8 cellular contexts compared by ENCODE assay signal in the genomic region with DNA sequence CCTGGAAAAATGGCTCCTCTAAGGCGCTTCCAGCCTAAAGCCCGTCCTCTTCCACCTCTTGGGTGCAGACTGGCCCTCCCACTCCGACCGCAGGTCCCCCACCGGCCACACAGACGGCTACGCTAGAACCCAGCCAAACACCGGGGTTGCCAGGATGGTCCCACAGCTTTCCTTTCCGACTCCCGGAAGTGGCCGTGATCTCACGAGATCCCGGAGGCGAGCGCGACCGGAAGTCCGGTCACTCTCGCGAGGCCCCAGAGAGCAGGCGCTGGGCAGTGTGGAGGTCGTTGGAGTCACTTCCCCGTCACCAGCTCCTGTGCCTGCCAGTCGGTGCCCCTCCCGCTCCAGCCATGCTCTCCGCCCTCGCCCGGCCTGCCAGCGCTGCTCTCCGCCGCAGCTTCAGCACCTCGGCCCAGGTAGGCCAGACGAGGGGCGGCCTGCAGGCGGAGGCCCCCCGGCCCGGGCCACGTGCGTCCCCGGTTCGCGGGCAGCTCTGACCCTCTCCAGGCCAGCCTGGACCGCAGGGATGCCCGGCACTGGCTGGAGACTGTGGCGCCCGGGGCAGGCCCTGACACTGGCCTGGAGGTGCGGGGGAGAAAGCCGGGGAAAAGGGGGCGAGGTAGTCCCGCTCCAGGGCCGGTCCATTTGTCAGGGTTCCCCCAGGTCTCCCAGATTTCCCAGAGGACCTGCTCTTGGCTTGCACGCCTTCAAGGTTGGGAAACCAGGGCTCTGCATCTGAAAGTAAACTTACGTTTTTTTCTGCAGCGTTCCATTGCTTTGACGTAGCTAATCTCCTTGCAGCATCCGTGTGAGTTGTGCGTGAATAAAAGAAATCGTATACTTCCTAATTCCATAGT. TPM values are rescaled to one million over a fixed set of nuclear protein-coding genes. Genes with fewer than 3 reads are reported as not detected.
A peak's percentile ranks its signal among the peaks of the same experiment; 100 is the strongest.
DNase-seq lines count a peak whose midpoint lies in the region; ATAC-seq and TF ChIP-seq lines count a peak whose summit lies in the region.

A gene with protein sequence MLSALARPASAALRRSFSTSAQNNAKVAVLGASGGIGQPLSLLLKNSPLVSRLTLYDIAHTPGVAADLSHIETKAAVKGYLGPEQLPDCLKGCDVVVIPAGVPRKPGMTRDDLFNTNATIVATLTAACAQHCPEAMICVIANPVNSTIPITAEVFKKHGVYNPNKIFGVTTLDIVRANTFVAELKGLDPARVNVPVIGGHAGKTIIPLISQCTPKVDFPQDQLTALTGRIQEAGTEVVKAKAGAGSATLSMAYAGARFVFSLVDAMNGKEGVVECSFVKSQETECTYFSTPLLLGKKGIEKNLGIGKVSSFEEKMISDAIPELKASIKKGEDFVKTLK (plus strand): TSS at position 296 of the 857 bp plus-strand sequence. CDS start 55 bp downstream, at position 351.
A gene with protein sequence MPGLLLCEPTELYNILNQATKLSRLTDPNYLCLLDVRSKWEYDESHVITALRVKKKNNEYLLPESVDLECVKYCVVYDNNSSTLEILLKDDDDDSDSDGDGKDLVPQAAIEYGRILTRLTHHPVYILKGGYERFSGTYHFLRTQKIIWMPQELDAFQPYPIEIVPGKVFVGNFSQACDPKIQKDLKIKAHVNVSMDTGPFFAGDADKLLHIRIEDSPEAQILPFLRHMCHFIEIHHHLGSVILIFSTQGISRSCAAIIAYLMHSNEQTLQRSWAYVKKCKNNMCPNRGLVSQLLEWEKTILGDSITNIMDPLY (minus strand): TSS at position 190 of the 857 bp plus-strand sequence. CDS start 17,477 bp downstream, outside the sequence.

- no peaks in the 10 kb centered on the region for H3K27me3 ChIP-seq in MM.1S (replicated peaks; ENCODE audit: insufficient read depth, low read length)
- H3K27me3 ChIP-seq in neural cell (ENCODE audit: insufficient read depth, low read depth, low read length): no peaks in the 10 kb centered on the region

- H2AFZ ChIP-seq in MM.1S (ENCODE audit: low read length): peak within 1 kb of the TSS; percentile 92
- H2AFZ ChIP-seq in neural cell (ENCODE audit: low read depth, low read length): peak within 1 kb of the TSS; percentile 89

- H3K4me3 Mint-ChIP-seq in stimulated activated naive CD8-positive, alpha-beta T cell treated with anti-CD3 and anti-CD28 coated beads, Interleukin-15, amount 100 ng/mL, for 72 hours: peak within 1 kb of the TSS; percentile 98

- H3K9me2 ChIP-seq in MM.1S (replicated peaks; ENCODE audit: insufficient read depth, low read length) (no peaks in the 10 kb centered on the region), neural cell (ENCODE audit: insufficient read depth, low read length) (no peaks in the 10 kb centered on the region)

- H3K27ac ChIP-seq in MM.1S (ENCODE audit: low read length): peak within 1 kb of the TSS; percentile 84
- peak within 1 kb of the TSS; percentile 83 for H3K27ac ChIP-seq in neural cell (ENCODE audit: low read length)

- DNase-seq in GDM1 (lab: John Stamatoyannopoulos, UW) (peak; percentile 88), HCEC 1CT (peak; percentile 96), MM.1S (peak; percentile 96), SIG-M5 treated with dmso at 0.1 percent for 504 hours (lab: John Stamatoyannopoulos, UW; ENCODE audit: unreplicated experiment) (peak; percentile 94), activated gamma-delta T cell treated with Interleukin-2 at 50 U/mL for 16 hours (peak; percentile 81), fibroblast of villous mesenchyme (ENCODE audit: low read depth) (peak; percentile 96)
- DNase-seq in stimulated activated naive CD8-positive, alpha-beta T cell treated with anti-CD3 and anti-CD28 coated beads, Interleukin-15, amount 100 ng/mL, for 72 hours: peak; percentile 85 to 94

- peak within 1 kb of the TSS; percentile 99 for H3K27ac Mint-ChIP-seq in stimulated activated naive CD8-positive, alpha-beta T cell treated with anti-CD3 and anti-CD28 coated beads, Interleukin-15, amount 100 ng/mL, for 72 hours

- no peak for TF ChIP-seq CTCF in MM.1S (IDR thresholded peaks at IDR 0.05; ENCODE audit: low read length)
- TF ChIP-seq CTCF in fibroblast of villous mesenchyme (IDR thresholded peaks at IDR 0.05; ENCODE audit: insufficient read depth, low read depth, low read length): no peak
- no peak for TF ChIP-seq CTCF in neural cell (IDR thresholded peaks at IDR 0.05; ENCODE audit: poor library complexity, severe bottlenecking)

- H3K4me3 ChIP-seq in MM.1S (ENCODE audit: low read length): peak within 1 kb of the TSS; percentile 99
- H3K4me3 ChIP-seq in fibroblast of villous mesenchyme (ENCODE audit: low read depth, low read length): peak within 1 kb of the TSS; percentile 98
- H3K4me3 ChIP-seq in neural cell (ENCODE audit: low read length): peak within 1 kb of the TSS; percentile 98

- H3K36me3 ChIP-seq in MM.1S (replicated peaks; ENCODE audit: insufficient read depth, low read length) (no peaks in the 10 kb centered on the region; the same call in 1 of the 2 replicates), neural cell (ENCODE audit: insufficient read depth, low read length) (no peaks in the 10 kb centered on the region)

- H3F3A ChIP-seq in MM.1S (ENCODE audit: insufficient read depth, low read length) (peaks cover 8% of the 10 kb centered on the region), neural cell (ENCODE audit: insufficient read depth, low read length, poor library complexity, severe bottlenecking) (no peaks in the 10 kb centered on the region)

- H3K79me2 ChIP-seq in MM.1S (ENCODE audit: low read length) (peaks cover 75% of the 10 kb centered on the region), neural cell (replicated peaks; ENCODE audit: insufficient read depth, low read length) (peaks cover 42% of the 10 kb centered on the region)

- TF ChIP-seq EP300 in neural cell (conservative IDR thresholded peaks at IDR 0.05; ENCODE audit: poor library complexity, severe bottlenecking): peak; percentile 28

- no peaks in the 10 kb centered on the region for H3K27me3 Mint-ChIP-seq in stimulated activated naive CD8-positive, alpha-beta T cell treated with anti-CD3 and anti-CD28 coated beads, Interleukin-15, amount 100 ng/mL, for 72 hours

- H3K9ac ChIP-seq in MM.1S (ENCODE audit: low read length) (peak within 1 kb of the TSS; percentile 98), neural cell (ENCODE audit: low read length) (peak within 1 kb of the TSS; percentile 97)

- H3K9me3 Mint-ChIP-seq in stimulated activated naive CD8-positive, alpha-beta T cell treated with anti-CD3 and anti-CD28 coated beads, Interleukin-15, amount 100 ng/mL, for 72 hours: no peaks in the 10 kb centered on the region

- peaks cover 7% of the 10 kb centered on the region for H3K4me1 ChIP-seq in MM.1S (ENCODE audit: low read length)

- TF ChIP-seq RAD21 in neural cell (conservative IDR thresholded peaks at IDR 0.05): peak; percentile 43

- H3K4me1 Mint-ChIP-seq in stimulated activated naive CD8-positive, alpha-beta T cell treated with anti-CD3 and anti-CD28 coated beads, Interleukin-15, amount 100 ng/mL, for 72 hours: peaks cover 54% of the 10 kb centered on the region

- ATAC-seq in stimulated activated naive CD8-positive, alpha-beta T cell treated with anti-CD3 and anti-CD28 coated beads, Interleukin-15, amount 100 ng/mL, for 72 hours: peak; percentile 98

- H4K20me1 ChIP-seq in MM.1S (ENCODE audit: insufficient read depth, low read length) (no peaks in the 10 kb centered on the region), neural cell (ENCODE audit: insufficient read depth) (no peaks in the 10 kb centered on the region)

- H3K4me2 ChIP-seq in MM.1S (ENCODE audit: low read depth, low read length) (peak within 1 kb of the TSS; percentile 77), neural cell (ENCODE audit: low read length) (peak within 1 kb of the TSS; percentile 73)

- H3K9me3 ChIP-seq in MM.1S (replicated peaks; ENCODE audit: insufficient read depth, low read length) (no peaks in the 10 kb centered on the region), neural cell (ENCODE audit: low read length) (no peaks in the 10 kb centered on the region)

TF ChIP-seq in neural cell, 6 proteins besides CTCF, POLR2A, EP300 and RAD21:
- peak; percentile 44 for TF ChIP-seq SMC3 (conservative IDR thresholded peaks at IDR 0.05; ENCODE audit: poor library complexity)
- TF ChIP-seq POLR2AphosphoS5 (IDR thresholded peaks at IDR 0.05): peak; percentile 93
- TF ChIP-seq, protein P1, sequence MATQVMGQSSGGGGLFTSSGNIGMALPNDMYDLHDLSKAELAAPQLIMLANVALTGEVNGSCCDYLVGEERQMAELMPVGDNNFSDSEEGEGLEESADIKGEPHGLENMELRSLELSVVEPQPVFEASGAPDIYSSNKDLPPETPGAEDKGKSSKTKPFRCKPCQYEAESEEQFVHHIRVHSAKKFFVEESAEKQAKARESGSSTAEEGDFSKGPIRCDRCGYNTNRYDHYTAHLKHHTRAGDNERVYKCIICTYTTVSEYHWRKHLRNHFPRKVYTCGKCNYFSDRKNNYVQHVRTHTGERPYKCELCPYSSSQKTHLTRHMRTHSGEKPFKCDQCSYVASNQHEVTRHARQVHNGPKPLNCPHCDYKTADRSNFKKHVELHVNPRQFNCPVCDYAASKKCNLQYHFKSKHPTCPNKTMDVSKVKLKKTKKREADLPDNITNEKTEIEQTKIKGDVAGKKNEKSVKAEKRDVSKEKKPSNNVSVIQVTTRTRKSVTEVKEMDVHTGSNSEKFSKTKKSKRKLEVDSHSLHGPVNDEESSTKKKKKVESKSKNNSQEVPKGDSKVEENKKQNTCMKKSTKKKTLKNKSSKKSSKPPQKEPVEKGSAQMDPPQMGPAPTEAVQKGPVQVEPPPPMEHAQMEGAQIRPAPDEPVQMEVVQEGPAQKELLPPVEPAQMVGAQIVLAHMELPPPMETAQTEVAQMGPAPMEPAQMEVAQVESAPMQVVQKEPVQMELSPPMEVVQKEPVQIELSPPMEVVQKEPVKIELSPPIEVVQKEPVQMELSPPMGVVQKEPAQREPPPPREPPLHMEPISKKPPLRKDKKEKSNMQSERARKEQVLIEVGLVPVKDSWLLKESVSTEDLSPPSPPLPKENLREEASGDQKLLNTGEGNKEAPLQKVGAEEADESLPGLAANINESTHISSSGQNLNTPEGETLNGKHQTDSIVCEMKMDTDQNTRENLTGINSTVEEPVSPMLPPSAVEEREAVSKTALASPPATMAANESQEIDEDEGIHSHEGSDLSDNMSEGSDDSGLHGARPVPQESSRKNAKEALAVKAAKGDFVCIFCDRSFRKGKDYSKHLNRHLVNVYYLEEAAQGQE (IDR thresholded peaks at IDR 0.05; ENCODE audit: borderline replicate concordance): no peak
- TF ChIP-seq TAF1 (IDR thresholded peaks at IDR 0.05; ENCODE audit: low read depth): peak; percentile 83
- no peak for TF ChIP-seq EZH2 (IDR thresholded peaks at IDR 0.05; ENCODE audit: borderline replicate concordance, insufficient read depth, low read length, poor library complexity, severe bottlenecking)
- peak; percentile 98 for TF ChIP-seq MXI1 (conservative IDR thresholded peaks at IDR 0.05; ENCODE audit: poor library complexity, severe bottlenecking)

RNA-seq across cellular contexts. Expression of the first gene that starts in this region (rescaled TPM):
- 35.8 and 47.4 TPM in 2 replicates for total RNA-seq in fibroblast of villous mesenchyme
- polyA plus RNA-seq in neural cell: 55.3 and 60.5 TPM in 2 replicates
- polyA minus RNA-seq in neural cell: 52.3 and 56.0 TPM in 2 replicates

RNA-seq across cellular contexts. Expression of the second gene that starts in this region (rescaled TPM):
- 31.2 and 35.4 TPM in 2 replicates for total RNA-seq in fibroblast of villous mesenchyme
- 59.9 and 62.0 TPM in 2 replicates for polyA plus RNA-seq in neural cell
- 18.3 and 28.4 TPM in 2 replicates for polyA minus RNA-seq in neural cell

Comparison
In these comparisons a context has a peak if more than half of its experiments do, and no peak if none do; other contexts are left out.
1. Peak in every context shown above with its lines: DNase-seq, ATAC-seq, H3K4me3 ChIP-seq and H3K27ac ChIP-seq.